In genomic region chr2:14501061-14501460, GRCh38 we compare ENCODE assay signal across 27 cellular contexts.
DNase-seq lines count a peak whose midpoint lies in the region; ATAC-seq, FAIRE-seq and TF ChIP-seq lines count a peak whose summit lies in the region.
"Had no signal": no experiment of that assay in that cellular context is flagged by ENCODE, and none has a peak within 500 bp of the region (broad histone marks: within the 10 kb centered on the region; RNA-seq: fewer than 3 reads in every experiment).

No MANE protein-coding gene starts in this region.

- peak overlapping the region; percentile 3 for H2AFZ ChIP-seq in neural progenitor cell (replicated peaks)

- DNase-seq in bronchial epithelial cell (ENCODE audit: low read depth) (peak; percentile 55), epithelial cell of esophagus (ENCODE audit: low read depth) (peak; percentile 50), foreskin keratinocyte (peak in 1 of 2 donors; percentile 31), neural progenitor cell (ENCODE audit: low spot score) (no peak), NCI-H2196 treated with DMSO at 0.1 percent for 48 hours (lab: John Stamatoyannopoulos, UW; ENCODE audit: unreplicated experiment) (no peak)
- no peak for DNase-seq in activated CD4-positive, alpha-beta memory T cell treated with anti-CD3 and anti-CD28 coated beads for 36 hours
- DNase-seq: 8988T; ACHN; BE2C; C1 segment of cervical spinal cord; CD4-positive, alpha-beta memory T cell; CD4-positive, CD25-positive, alpha-beta regulatory T cell; CD8-positive, alpha-beta memory T cell; COR-L47; DMS 273 treated with DMSO at 0.1 percent for 48 hours; DMS153; DMS53; DMS79; DND-41; EL; GDM1 had no signal

- no peak overlapping the region for H3K4me2 ChIP-seq in neural progenitor cell
- H3K4me2 ChIP-seq: BLaER1 had no signal

- H3K9me3 ChIP-seq in neural progenitor cell (ENCODE audit: low read depth) = no peaks in the 10 kb centered on the region
- H3K9me3 ChIP-seq: BE2C, BLaER1 had no signal

- H3F3A ChIP-seq in neural progenitor cell (ENCODE audit: low read depth) = no peaks in the 10 kb centered on the region

- H3K9me3 Mint-ChIP-seq in neural progenitor cell = peaks cover 3% of the 10 kb centered on the region
- peaks cover 3% of the 10 kb centered on the region for H3K9me3 Mint-ChIP-seq in activated CD4-positive, alpha-beta memory T cell treated with anti-CD3 and anti-CD28 coated beads for 36 hours

- H3K4me3 ChIP-seq in bronchial epithelial cell (ENCODE audit: low read depth, low read length) (no peak overlapping the region), epithelial cell of esophagus (ENCODE audit: low read length) (no peak overlapping the region), neural progenitor cell (no peak overlapping the region)
- H3K4me3 ChIP-seq: BLaER1, GM12878 had no signal

- H4K20me1 ChIP-seq in neural progenitor cell (ENCODE audit: low read depth) = no peaks in the 10 kb centered on the region
- H4K20me1 ChIP-seq: BLaER1 had no signal

- H3K27me3 Mint-ChIP-seq in neural progenitor cell (ENCODE audit: insufficient read depth, low read depth) = peaks cover 3% of the 10 kb centered on the region
- H3K27me3 Mint-ChIP-seq in activated CD4-positive, alpha-beta memory T cell treated with anti-CD3 and anti-CD28 coated beads for 36 hours = no peaks in the 10 kb centered on the region
- H3K27me3 Mint-ChIP-seq: CD4-positive, alpha-beta memory T cell; CD8-positive, alpha-beta memory T cell had no signal

- CTCF ChIA-PET in activated CD4-positive, alpha-beta memory T cell treated with anti-CD3 and anti-CD28 coated beads for 36 hours (lab: Charles Lee) = no interaction called here

- H3K4me1 ChIP-seq in foreskin keratinocyte = no peaks in the 10 kb centered on the region
- H3K4me1 ChIP-seq in neural progenitor cell = no peaks in the 10 kb centered on the region
- H3K4me1 ChIP-seq: BE2C, BLaER1 had no signal

- POLR2A ChIA-PET in activated CD4-positive, alpha-beta memory T cell treated with anti-CD3 and anti-CD28 coated beads for 36 hours (lab: Charles Lee) = no interaction called here

- H3K27ac ChIP-seq in foreskin keratinocyte = no peak overlapping the region
- H3K27ac ChIP-seq in neural progenitor cell = no peak overlapping the region
- H3K27ac ChIP-seq: BLaER1 had no signal

- no peak overlapping the region for H3K9ac ChIP-seq in neural progenitor cell
- H3K9ac ChIP-seq: BLaER1 had no signal

- intact Hi-C loops in activated CD4-positive, alpha-beta memory T cell treated with anti-CD3 and anti-CD28 coated beads for 36 hours (cut with micrococcal nuclease) = no loop called here

- H3K27me3 ChIP-seq in bronchial epithelial cell (ENCODE audit: control insufficient read depth, insufficient read depth, low read length) (no peaks in the 10 kb centered on the region), foreskin keratinocyte (no peaks in the 10 kb centered on the region), neural progenitor cell (no peaks in the 10 kb centered on the region)
- H3K27me3 ChIP-seq: BE2C, BLaER1 had no signal

- H3K4me1 Mint-ChIP-seq in neural progenitor cell = no peaks in the 10 kb centered on the region
- H3K4me1 Mint-ChIP-seq in activated CD4-positive, alpha-beta memory T cell treated with anti-CD3 and anti-CD28 coated beads for 36 hours (ENCODE audit: low read depth) = no peaks in the 10 kb centered on the region
- H3K4me1 Mint-ChIP-seq: CD14-positive monocyte; CD4-positive, alpha-beta memory T cell; CD4-positive, CD25-positive, alpha-beta regulatory T cell; CD8-positive, alpha-beta memory T cell had no signal

- H3K36me3 ChIP-seq in bronchial epithelial cell (ENCODE audit: control insufficient read depth, insufficient read depth, low read length) (no peaks in the 10 kb centered on the region), neural progenitor cell (no peaks in the 10 kb centered on the region)
- H3K36me3 ChIP-seq: BE2C, BLaER1 had no signal

- H3K4me3 Mint-ChIP-seq in neural progenitor cell = no peak overlapping the region
- H3K4me3 Mint-ChIP-seq in activated CD4-positive, alpha-beta memory T cell treated with anti-CD3 and anti-CD28 coated beads for 36 hours = no peak overlapping the region
- H3K4me3 Mint-ChIP-seq: CD14-positive monocyte; CD4-positive, alpha-beta memory T cell; CD4-positive, CD25-positive, alpha-beta regulatory T cell; CD8-positive, alpha-beta memory T cell had no signal

- H3K27ac Mint-ChIP-seq in neural progenitor cell = no peak overlapping the region
- H3K27ac Mint-ChIP-seq in activated CD4-positive, alpha-beta memory T cell treated with anti-CD3 and anti-CD28 coated beads for 36 hours = no peak overlapping the region
- H3K27ac Mint-ChIP-seq: CD14-positive monocyte; CD4-positive, alpha-beta memory T cell; CD4-positive, CD25-positive, alpha-beta regulatory T cell; CD8-positive, alpha-beta memory T cell had no signal

- peak; percentile 48 for ATAC-seq in foreskin keratinocyte
- ATAC-seq in GM18519 (IDR thresholded peaks at IDR 0.05; ENCODE audit: low FRiP score, unreplicated experiment) = no peak
- ATAC-seq: GM12878 had no signal

- TF ChIP-seq CTCF in bronchial epithelial cell (IDR thresholded peaks at IDR 0.05; ENCODE audit: insufficient read depth, low read length, severe bottlenecking) = no peak
- no peak for TF ChIP-seq CTCF in epithelial cell of esophagus (IDR thresholded peaks at IDR 0.05; ENCODE audit: insufficient read depth, low read depth, low read length, missing control alignments)
- TF ChIP-seq CTCF in foreskin keratinocyte (conservative IDR thresholded peaks at IDR 0.05) = no peak
- TF ChIP-seq CTCF in neural progenitor cell (IDR thresholded peaks at IDR 0.05) = no peak

- FAIRE-seq in bronchial epithelial cell (lab: Jason Lieb, UNC) = no peak
- FAIRE-seq: GM12878, GM12892, GM18507 had no signal

- H3K36me3 Mint-ChIP-seq in neural progenitor cell = no peaks in the 10 kb centered on the region
- H3K36me3 Mint-ChIP-seq in activated CD4-positive, alpha-beta memory T cell treated with anti-CD3 and anti-CD28 coated beads for 36 hours = no peaks in the 10 kb centered on the region
- H3K36me3 Mint-ChIP-seq: CD14-positive monocyte; CD4-positive, alpha-beta memory T cell; CD4-positive, CD25-positive, alpha-beta regulatory T cell; CD8-positive, alpha-beta memory T cell had no signal

- no peaks in the 10 kb centered on the region for H3K79me2 ChIP-seq in neural progenitor cell (ENCODE audit: low read depth)

Comparison
In these comparisons a context has a peak if more than half of its experiments do, and no peak if none do; other contexts are left out.
1. DNase-seq: peak in bronchial epithelial cell (single experiment) and epithelial cell of esophagus (single experiment); none in neural progenitor cell (single experiment), activated CD4-positive, alpha-beta memory T cell treated with anti-CD3 and anti-CD28 coated beads for 36 hours (single experiment) and NCI-H2196 treated with DMSO at 0.1 percent for 48 hours (single experiment).